Comparison of ENCODE assay signal across 13 cellular contexts in genomic region chr22:37401861-37402506, GRCh38. TPM values are rescaled to one million over a fixed set of nuclear protein-coding genes. Genes with fewer than 3 reads are reported as not detected.
"Had no signal": no experiment of that assay in that cellular context is flagged by ENCODE, and none has a peak within 500 bp of the region (broad histone marks: within the 10 kb centered on the region; RNA-seq: fewer than 3 reads in every experiment).

No MANE protein-coding gene starts in this region.

- H3K27ac ChIP-seq: uterus had no signal

- H3K36me3 ChIP-seq: uterus had no signal

- H3K4me2 ChIP-seq: smooth muscle cell had no signal

- H3K4me3 ChIP-seq: smooth muscle cell, uterus had no signal

- H3K9me3 Mint-ChIP-seq: activated CD4-positive, alpha-beta memory T cell treated with anti-CD3 and anti-CD28 coated beads, Interleukin-2, amount 10 ng/mL, durations not matched to agents 7 days and 5 days; activated T-helper 1 cell treated with anti-CD3 and anti-CD28 coated beads, Interleukin-12 subunit alpha, Interleukin-12 subunit beta, Interleukin-2, Interleukin-4 antibody, amounts not matched to agents 30 ng/mL and 10 ng/mL and 1 ng/mL, durations not matched to agents 14 hours and 24 hours and 36 hours; dendritic cell treated with granulocyte-macrophage colony-stimulating factor and Interleukin-4, amounts not matched to agents 40 ng/mL and 50 ng/mL, for 4 days; T-helper 2 cell treated with Interferon-gamma antibody and Interleukin-4, amounts not matched to agents 5 μg/mL and 100 μg/mL, for 36 hours had no signal

- H3K27ac Mint-ChIP-seq: activated CD4-positive, alpha-beta memory T cell treated with anti-CD3 and anti-CD28 coated beads, Interleukin-2, amount 10 ng/mL, durations not matched to agents 7 days and 5 days; activated T-helper 1 cell treated with anti-CD3 and anti-CD28 coated beads, Interleukin-12 subunit alpha, Interleukin-12 subunit beta, Interleukin-2, Interleukin-4 antibody, amounts not matched to agents 30 ng/mL and 10 ng/mL and 1 ng/mL, durations not matched to agents 14 hours and 24 hours and 36 hours; dendritic cell treated with granulocyte-macrophage colony-stimulating factor and Interleukin-4, amounts not matched to agents 40 ng/mL and 50 ng/mL, for 4 days; T-helper 2 cell treated with Interferon-gamma antibody and Interleukin-4, amounts not matched to agents 5 μg/mL and 100 μg/mL, for 36 hours had no signal

- H3K27me3 Mint-ChIP-seq: activated CD4-positive, alpha-beta memory T cell treated with anti-CD3 and anti-CD28 coated beads, Interleukin-2, amount 10 ng/mL, durations not matched to agents 7 days and 5 days had no signal

- H3K9me3 ChIP-seq: uterus had no signal

- H3K4me1 ChIP-seq: uterus had no signal

- H3K4me3 Mint-ChIP-seq: activated CD4-positive, alpha-beta memory T cell treated with anti-CD3 and anti-CD28 coated beads, Interleukin-2, amount 10 ng/mL, durations not matched to agents 7 days and 5 days; activated T-helper 1 cell treated with anti-CD3 and anti-CD28 coated beads, Interleukin-12 subunit alpha, Interleukin-12 subunit beta, Interleukin-2, Interleukin-4 antibody, amounts not matched to agents 30 ng/mL and 10 ng/mL and 1 ng/mL, durations not matched to agents 14 hours and 24 hours and 36 hours; dendritic cell treated with granulocyte-macrophage colony-stimulating factor and Interleukin-4, amounts not matched to agents 40 ng/mL and 50 ng/mL, for 4 days; T-helper 2 cell treated with Interferon-gamma antibody and Interleukin-4, amounts not matched to agents 5 μg/mL and 100 μg/mL, for 36 hours had no signal

- H3K27me3 ChIP-seq: uterus had no signal

- H3K4me1 Mint-ChIP-seq: activated CD4-positive, alpha-beta memory T cell treated with anti-CD3 and anti-CD28 coated beads, Interleukin-2, amount 10 ng/mL, durations not matched to agents 7 days and 5 days had no signal

- DNase-seq: activated CD4-positive, alpha-beta memory T cell treated with anti-CD3 and anti-CD28 coated beads, Interleukin-2, amount 10 ng/mL, durations not matched to agents 7 days and 5 days; activated CD8-positive, alpha-beta memory T cell treated with anti-CD3 and anti-CD28 coated beads, Interleukin-2, amount 50 U/mL, for 4 hours; activated naive CD4-positive, alpha-beta T cell; erythroblast; head of caudate nucleus; SW 1271 had no signal

- FAIRE-seq: islet of Langerhans had no signal

RNA-seq across cellular contexts. Expression of gene ELFN2, which starts 25.3 kb away (rescaled TPM):
- total RNA-seq: mesenteric fat pad had no signal
